ENCODE assay signal across 16 cellular contexts in genomic region chr15:43930556-43930955, GRCh38.
A peak's percentile ranks its signal among the peaks of the same experiment; 100 is the strongest.
DNase-seq lines count a peak whose midpoint lies in the region; ATAC-seq, FAIRE-seq and TF ChIP-seq lines count a peak whose summit lies in the region.
"Had no signal": no experiment of that assay in that cellular context is flagged by ENCODE, and none has a peak within 500 bp of the region (broad histone marks: within the 10 kb centered on the region; RNA-seq: fewer than 3 reads in every experiment).

No MANE protein-coding gene starts in this region.

- peaks cover 5% of the 10 kb centered on the region for H3K36me3 Mint-ChIP-seq in Calu3 (ENCODE audit: insufficient read depth, unreplicated experiment)

- peaks cover 62% of the 10 kb centered on the region for H3K4me1 ChIP-seq in HUES48 (ENCODE audit: control insufficient read depth, insufficient read depth, low read length)
- H3K4me1 ChIP-seq in mucosa of descending colon (ENCODE audit: low read depth), result no peaks in the 10 kb centered on the region

- no peaks in the 10 kb centered on the region for H3K9me3 ChIP-seq in HUES48 (ENCODE audit: control insufficient read depth, insufficient read depth, low read length)
- no peaks in the 10 kb centered on the region for H3K9me3 ChIP-seq in mucosa of descending colon

- no peak overlapping the region for H3K4me3 Mint-ChIP-seq in Calu3 (ENCODE audit: low read depth, unreplicated experiment)

- H3K36me3 ChIP-seq in HUES48 (ENCODE audit: control insufficient read depth, insufficient read depth, low read length) (no peaks in the 10 kb centered on the region), bronchial epithelial cell (ENCODE audit: control insufficient read depth, insufficient read depth, low read length) (no peaks in the 10 kb centered on the region), mucosa of descending colon (ENCODE audit: low read depth) (no peaks in the 10 kb centered on the region)
- H3K36me3 ChIP-seq: brain microvascular endothelial cell had no signal

- no peak overlapping the region for H3K27ac Mint-ChIP-seq in Calu3 (ENCODE audit: unreplicated experiment)

- no peaks in the 10 kb centered on the region for H3K4me1 Mint-ChIP-seq in Calu3 (ENCODE audit: low read depth, unreplicated experiment)

- H3K4me3 ChIP-seq in HUES48 (ENCODE audit: low read depth, low read length), result no peak overlapping the region
- H3K4me3 ChIP-seq in bronchial epithelial cell (ENCODE audit: low read depth, low read length), result no peak overlapping the region
- H3K4me3 ChIP-seq in mucosa of descending colon, result no peak overlapping the region

- H3K27me3 ChIP-seq in HUES48 (ENCODE audit: control insufficient read depth, insufficient read depth, low read length) (no peaks in the 10 kb centered on the region), bronchial epithelial cell (ENCODE audit: control insufficient read depth, insufficient read depth, low read length) (no peaks in the 10 kb centered on the region)
- H3K27me3 ChIP-seq: brain microvascular endothelial cell had no signal

- no TSS peak for BruUV-seq in Calu3 (replicated peaks; lab: Mats Ljungman, UMichigan)

- H3K27me3 Mint-ChIP-seq in Calu3 (ENCODE audit: unreplicated experiment), result no peaks in the 10 kb centered on the region

- intact Hi-C loops in mucosa of descending colon (cut with DNase I, micrococcal nuclease) (no loop called here), Calu3 (cut with micrococcal nuclease; ENCODE audit: unreplicated experiment) (loop anchor here (10.0 kb wide), 1 partner anchor 284 kb away; no protein-coding TSS in a partner anchor)

- ATAC-seq in GM18520 (IDR thresholded peaks at IDR 0.05; ENCODE audit: unreplicated experiment) (peak; percentile 41), mucosa of descending colon (peak; percentile 35), GM21360 (IDR thresholded peaks at IDR 0.05; ENCODE audit: unreplicated experiment) (no peak)
- ATAC-seq: left colon had no signal

- no peaks in the 10 kb centered on the region for H3K9me3 Mint-ChIP-seq in Calu3 (ENCODE audit: low read depth, unreplicated experiment)

- no peak for DNase-seq in bronchial epithelial cell (ENCODE audit: low read depth)
- DNase-seq in mucosa of descending colon, result no peak
- no peak for DNase-seq in Calu3
- no peak for DNase-seq in NCI-H2196 treated with DMSO at 0.1 percent for 48 hours (lab: John Stamatoyannopoulos, UW; ENCODE audit: unreplicated experiment)
- no peak for DNase-seq in mesenteric fat pad (ENCODE audit: low spot score)
- DNase-seq: activated CD4-positive, alpha-beta T cell treated with anti-CD3 and anti-CD28 coated beads for 1 hour; activated naive CD4-positive, alpha-beta T cell; brain microvascular endothelial cell; effector CD4-positive, alpha-beta T cell; MM.1S; NCI-H2029; T-helper 2 cell had no signal

- CTCF ChIA-PET in Calu3 (lab: Charles Lee), result no interaction called here

- peak; percentile 83 for FAIRE-seq in bronchial epithelial cell (lab: Jason Lieb, UNC)

- H3K27ac ChIP-seq in HUES48 (ENCODE audit: low read depth, low read length), result peak overlapping the region; percentile 65
- H3K27ac ChIP-seq: brain microvascular endothelial cell had no signal

- TF ChIP-seq CTCF in bronchial epithelial cell (IDR thresholded peaks at IDR 0.05; ENCODE audit: insufficient read depth, low read length, severe bottlenecking), result no peak
- TF ChIP-seq CTCF in mucosa of descending colon (IDR thresholded peaks at IDR 0.05), result no peak
- no peak for TF ChIP-seq CTCF in Calu3 (IDR thresholded peaks at IDR 0.05; ENCODE audit: unreplicated experiment)

- H3K9ac ChIP-seq in HUES48 (ENCODE audit: low read depth, low read length), result no peak overlapping the region
